Comparison of ENCODE assay signal across 30 cellular contexts in genomic region chr4:159758061-159758460, GRCh38.
"Had no signal": no experiment of that assay in that cellular context is flagged by ENCODE, and none has a peak within 500 bp of the region (broad histone marks: within the 10 kb centered on the region; RNA-seq: fewer than 3 reads in every experiment).

No MANE protein-coding gene starts in this region.

- H3K27ac Mint-ChIP-seq: naive thymus-derived CD8-positive, alpha-beta T cell; natural killer cell treated with Interleukin-12 subunit alpha and Interleukin-12 subunit beta and Interleukin-15 and Interleukin-18, amount 100 ng/mL, for 72 hours; nephron progenitor cell; progenitor cell of endocrine pancreas; stimulated activated memory B cell treated with anti-CD40 and anti-IgM and Interleukin-4, amounts not matched to agents 10 μg/mL and 1 μg/mL and 100 μg/mL, for 72 hours; stimulated activated naive CD8-positive, alpha-beta T cell treated with anti-CD3 and anti-CD28 coated beads, Interleukin-15, amount 100 ng/mL, for 72 hours; type B pancreatic cell had no signal

- DNase-seq: naive thymus-derived CD8-positive, alpha-beta T cell; nephron progenitor cell; nucleus accumbens; psoas muscle; right cardiac atrium; spleen; stimulated activated CD4-positive, alpha-beta T cell treated with anti-CD3 and anti-CD28 coated beads, Interleukin-12 subunit alpha, Interleukin-12 subunit beta, amount 100 ng/mL, for 4 hours; stimulated activated CD4-positive, alpha-beta T cell treated with anti-CD3 and anti-CD28 coated beads, Interleukin-1b, Interleukin-23, amount 100 ng/mL, for 48 hours; stimulated activated CD4-positive, alpha-beta T cell treated with anti-CD3 and anti-CD28 coated beads, Interleukin-4, amount 100 ng/mL, for 1 hour; stimulated activated CD4-positive, alpha-beta T cell treated with anti-CD3 and anti-CD28 coated beads, Interleukin-4, amount 100 ng/mL, for 4 hours; stimulated activated CD8-positive, alpha-beta memory T cell treated with anti-CD3 and anti-CD28 coated beads, Interleukin-4, amount 100 ng/mL, for 48 hours; stimulated activated naive CD4-positive, alpha-beta T cell; stimulated activated naive CD8-positive, alpha-beta T cell treated with anti-CD3 and anti-CD28 coated beads, Interleukin-15, amount 100 ng/mL, for 72 hours; stimulated activated naive CD8-positive, alpha-beta T cell treated with anti-CD3 and anti-CD28 coated beads, Interleukin-15, Interleukin-2, amounts not matched to agents 100 U/mL and 50 U/mL, for 24 hours; substantia nigra; testis; tibial artery; transverse colon had no signal

- H3K79me2 ChIP-seq: parathyroid adenoma had no signal

- H3K36me3 ChIP-seq: neutrophil, spleen, suprapubic skin, tibial artery, transverse colon, vagina had no signal

- H3K27me3 Mint-ChIP-seq: natural killer cell treated with Interleukin-12 subunit alpha and Interleukin-12 subunit beta and Interleukin-15 and Interleukin-18, amount 100 ng/mL, for 72 hours; progenitor cell of endocrine pancreas; stimulated activated memory B cell treated with anti-CD40 and anti-IgM and Interleukin-4, amounts not matched to agents 10 μg/mL and 1 μg/mL and 100 μg/mL, for 72 hours; stimulated activated naive CD8-positive, alpha-beta T cell treated with anti-CD3 and anti-CD28 coated beads, Interleukin-15, amount 100 ng/mL, for 72 hours; type B pancreatic cell had no signal

- H3K27me3 ChIP-seq: neutrophil, spleen, suprapubic skin, testis, tibial artery, transverse colon, vagina had no signal

- ATAC-seq: naive thymus-derived CD8-positive, alpha-beta T cell; natural killer cell treated with Interleukin-12 subunit alpha and Interleukin-12 subunit beta and Interleukin-15 and Interleukin-18, amount 100 ng/mL, for 72 hours; psoas muscle; right cardiac atrium; sciatic nerve; stimulated activated memory B cell treated with anti-CD40 and anti-IgM and Interleukin-4, amounts not matched to agents 10 μg/mL and 1 μg/mL and 100 μg/mL, for 72 hours; stimulated activated naive CD8-positive, alpha-beta T cell treated with anti-CD3 and anti-CD28 coated beads, Interleukin-15, amount 100 ng/mL, for 72 hours; stimulated activated naive CD8-positive, alpha-beta T cell treated with anti-CD3 and anti-CD28 coated beads, Interleukin-15, Interleukin-2, amounts not matched to agents 100 U/mL and 50 U/mL, for 24 hours had no signal

- H3K4me3 ChIP-seq: psoas muscle, skin epidermis, smooth muscle cell, spleen, suprapubic skin, testis, tibial artery, transverse colon, vagina had no signal

- H3K4me3 Mint-ChIP-seq: naive thymus-derived CD8-positive, alpha-beta T cell; natural killer cell treated with Interleukin-12 subunit alpha and Interleukin-12 subunit beta and Interleukin-15 and Interleukin-18, amount 100 ng/mL, for 72 hours; nephron progenitor cell; neural crest cell; stimulated activated memory B cell treated with anti-CD40 and anti-IgM and Interleukin-4, amounts not matched to agents 10 μg/mL and 1 μg/mL and 100 μg/mL, for 72 hours; stimulated activated naive CD8-positive, alpha-beta T cell treated with anti-CD3 and anti-CD28 coated beads, Interleukin-15, amount 100 ng/mL, for 72 hours; type B pancreatic cell had no signal

- H3K36me3 Mint-ChIP-seq: stimulated activated memory B cell treated with anti-CD40 and anti-IgM and Interleukin-4, amounts not matched to agents 10 μg/mL and 1 μg/mL and 100 μg/mL, for 72 hours; type B pancreatic cell had no signal

- H3K9ac ChIP-seq: parathyroid adenoma had no signal

- H3K27ac ChIP-seq: neutrophil, parathyroid adenoma, psoas muscle, skin epidermis, spleen, suprapubic skin, testis, tibial artery, transverse colon, vagina had no signal

- H3K4me2 ChIP-seq: smooth muscle cell had no signal

- H3K4me1 ChIP-seq: parathyroid adenoma, psoas muscle, spleen, suprapubic skin, testis, tibial artery, transverse colon, vagina had no signal

- H2AFZ ChIP-seq: parathyroid adenoma had no signal

- H3K9me3 ChIP-seq: neutrophil, psoas muscle, suprapubic skin, testis, tibial artery, transverse colon, vagina had no signal

- H3K4me1 Mint-ChIP-seq: naive thymus-derived CD8-positive, alpha-beta T cell; nephron progenitor cell; neural crest cell; stimulated activated memory B cell treated with anti-CD40 and anti-IgM and Interleukin-4, amounts not matched to agents 10 μg/mL and 1 μg/mL and 100 μg/mL, for 72 hours; stimulated activated naive CD8-positive, alpha-beta T cell treated with anti-CD3 and anti-CD28 coated beads, Interleukin-15, amount 100 ng/mL, for 72 hours had no signal
